Comparison of ENCODE assay signal across 9 cellular contexts in genomic region chr1:151056149-151056548, GRCh38. TPM values are rescaled to one million over a fixed set of nuclear protein-coding genes. Genes with fewer than 3 reads are reported as not detected.
DNase-seq lines count a peak whose midpoint lies in the region; ATAC-seq, FAIRE-seq and TF ChIP-seq lines count a peak whose summit lies in the region.
"Had no signal": no experiment of that assay in that cellular context is flagged by ENCODE, and none has a peak within 500 bp of the region (broad histone marks: within the 10 kb centered on the region; RNA-seq: fewer than 3 reads in every experiment).

No MANE protein-coding gene starts in this region.

- peaks cover 42% of the 10 kb centered on the region for H3K79me2 ChIP-seq in mesendoderm (ENCODE audit: control insufficient read depth, insufficient read depth, low read length)

- DNase-seq in right cardiac atrium, result no peak
- DNase-seq in left ventricle myocardium superior, result no peak
- peak; percentile 63 for DNase-seq in activated effector memory CD4-positive, alpha-beta T cell treated with anti-CD3 and anti-CD28 coated beads, Interleukin-2, amount 50 U/mL, for 16 hours
- DNase-seq in mesendoderm, result no peak
- DNase-seq in uterus, result no peak
- DNase-seq in frontal cortex (ENCODE audit: low spot score in 2 of 2), result no peak
- no peak for DNase-seq in dermis blood vessel endothelial cell
- DNase-seq in EL, result no peak

- H3K4me2 ChIP-seq in mesendoderm (ENCODE audit: low read length), result peak overlapping the region; percentile 4

- no peak overlapping the region for H2BK5ac ChIP-seq in mesendoderm (ENCODE audit: low read length)

- H3K9ac ChIP-seq in mesendoderm (ENCODE audit: low read length), result peak overlapping the region; percentile 53

- TF ChIP-seq POLR2A in uterus (IDR thresholded peaks at IDR 0.05), result no peak

- H4K8ac ChIP-seq in mesendoderm (ENCODE audit: low read depth, low read length), result no peak overlapping the region

- no peaks in the 10 kb centered on the region for H3K9me3 ChIP-seq in right cardiac atrium (ENCODE audit: control insufficient read depth, low read length)
- H3K9me3 ChIP-seq in uterus, result no peaks in the 10 kb centered on the region

- H3K4ac ChIP-seq in mesendoderm (ENCODE audit: low read depth, low read length), result no peak overlapping the region

- peaks cover 20% of the 10 kb centered on the region for H3K79me1 ChIP-seq in mesendoderm (ENCODE audit: low read length)

- no peak for TF ChIP-seq CTCF in uterus (IDR thresholded peaks at IDR 0.05)

- H3K27me3 ChIP-seq in right cardiac atrium (ENCODE audit: control insufficient read depth, insufficient read depth), result no peaks in the 10 kb centered on the region
- no peaks in the 10 kb centered on the region for H3K27me3 ChIP-seq in mesendoderm (ENCODE audit: insufficient read depth, low read length, poor library complexity)
- no peaks in the 10 kb centered on the region for H3K27me3 ChIP-seq in uterus

- H3K4me1 ChIP-seq in right cardiac atrium (ENCODE audit: control insufficient read depth, insufficient read depth, low read length), result peaks cover 12% of the 10 kb centered on the region
- H3K4me1 ChIP-seq in mesendoderm (ENCODE audit: control insufficient read depth, low read depth, low read length), result peaks cover 7% of the 10 kb centered on the region
- peaks cover 0 to 12% of the 10 kb centered on the region in 2 donors for H3K4me1 ChIP-seq in uterus

- peak overlapping the region; percentile 59 for H3K56ac ChIP-seq in mesendoderm (ENCODE audit: low read length)

- H2AK5ac ChIP-seq in mesendoderm (ENCODE audit: low read length), result no peak overlapping the region

- H3K23ac ChIP-seq in mesendoderm (ENCODE audit: low read length), result no peak overlapping the region

- FAIRE-seq in frontal cortex (lab: Jason Lieb, UNC), result no peak

- WGBS in right cardiac atrium, result 48% methylated on average over 2 of the region's 2 CpGs
- WGBS in mesendoderm (ENCODE audit: extremely low coverage, insufficient coverage, low lambda C conversion rate), result no CpG with 5 or more reads among the region's 2 CpGs

- no peak overlapping the region for H2BK120ac ChIP-seq in mesendoderm (ENCODE audit: low read depth, low read length)

- no peak overlapping the region for H2BK15ac ChIP-seq in mesendoderm (replicated peaks; ENCODE audit: low read depth)

- peaks cover 21% of the 10 kb centered on the region for H3K36me3 ChIP-seq in mesendoderm (ENCODE audit: control insufficient read depth, insufficient read depth, low read length)
- H3K36me3 ChIP-seq in uterus, result no peaks in the 10 kb centered on the region

- peak overlapping the region; percentile 16 for H3K27ac ChIP-seq in right cardiac atrium (ENCODE audit: low read length)
- H3K27ac ChIP-seq in mesendoderm (ENCODE audit: low read depth, low read length), result no peak overlapping the region
- peak overlapping the region; percentile 2 to 95 for H3K27ac ChIP-seq in uterus

- ATAC-seq in right cardiac atrium, result no peak
- ATAC-seq in left ventricle myocardium superior, result no peak
- ATAC-seq: esophagus mucosa had no signal

- H4K5ac ChIP-seq in mesendoderm (ENCODE audit: low read length), result no peak overlapping the region

- intact Hi-C loops in right cardiac atrium (cut with DNase I), result loop anchor here in 1 of 4 donors (10.0 kb wide), 1 partner anchor 51 kb away; the partner anchor contains the start of genes MINDY1 and PRUNE1
- intact Hi-C loops in left ventricle myocardium superior (cut with micrococcal nuclease), result no loop called here
- intact Hi-C loops in uterus (cut with DNase I; ENCODE audit: low total_unique reads), result no loop called here

- H3K4me3 ChIP-seq in right cardiac atrium (ENCODE audit: low read length), result no peak overlapping the region
- H3K4me3 ChIP-seq in mesendoderm (ENCODE audit: low read length), result no peak overlapping the region
- H3K4me3 ChIP-seq in uterus, result no peak overlapping the region

- no peak overlapping the region for H3K18ac ChIP-seq in mesendoderm (ENCODE audit: low read length)

RNA-seq across cellular contexts. Expression of gene CDC42SE1, which starts 3.3 kb away (rescaled TPM):
- total RNA-seq in right cardiac atrium, result 10 to 100 TPM; 34.7 to 53.6 (median 36.6) TPM
- polyA plus RNA-seq in right cardiac atrium, result 27.9 TPM
- 27.2 TPM for total RNA-seq in left ventricle myocardium superior
- 61.2 TPM for polyA plus RNA-seq in mesendoderm (2013, experiment 1 of 2)
- polyA plus RNA-seq in mesendoderm (2013, experiment 2 of 2), result 61.4 TPM
- total RNA-seq in uterus, result 10 to 100 TPM; 21.5 to 80.8 (median 39.4) TPM
- 31.0 TPM for total RNA-seq in frontal cortex
- total RNA-seq in dermis blood vessel endothelial cell, result 63.1 and 78.6 TPM in 2 replicates

RNA-seq across cellular contexts. Expression of gene MLLT11, which starts 4.0 kb away (rescaled TPM):
- 1 to 10 TPM; 1.7 to 9.7 (median 8.7) TPM for total RNA-seq in right cardiac atrium
- 10.1 TPM for polyA plus RNA-seq in right cardiac atrium
- 1.8 TPM for total RNA-seq in left ventricle myocardium superior
- 47.4 TPM for polyA plus RNA-seq in mesendoderm (2013, experiment 1 of 2)
- 49.3 TPM for polyA plus RNA-seq in mesendoderm (2013, experiment 2 of 2)
- total RNA-seq in uterus, result 10 to 100 TPM in 1 of 4 donors, 1 to 10 TPM in 3; 1.3 to 10.6 (median 5.6) TPM
- 95.8 TPM for total RNA-seq in frontal cortex
- 1.2 and 3.6 TPM in 2 replicates for total RNA-seq in dermis blood vessel endothelial cell

RNA-seq across cellular contexts. Expression of gene C1orf56, which starts 8.6 kb away (rescaled TPM):
- total RNA-seq in right cardiac atrium, result 10 to 100 TPM in 1 of 4 donors, 1 to 10 TPM in 3; 5.8 to 12.4 (median 7.4) TPM
- 9.5 TPM for polyA plus RNA-seq in right cardiac atrium
- total RNA-seq in left ventricle myocardium superior, result 7.3 TPM
- polyA plus RNA-seq in mesendoderm (2013, experiment 1 of 2), result 1.7 TPM
- polyA plus RNA-seq in mesendoderm (2013, experiment 2 of 2), result 1.7 TPM
- 1 to 10 TPM in 3 of 4 donors, under 1 TPM in 1; 0.59 to 8.5 (median 3.8) TPM for total RNA-seq in uterus
- total RNA-seq in frontal cortex, result 2.0 TPM
- 1.1 and 1.4 TPM in 2 replicates for total RNA-seq in dermis blood vessel endothelial cell

RNA-seq across cellular contexts. Expression of gene GABPB2, which starts 14.4 kb away (rescaled TPM):
- total RNA-seq in right cardiac atrium, result 10 to 100 TPM; 15.6 to 20.3 (median 18.4) TPM
- 9.8 TPM for polyA plus RNA-seq in right cardiac atrium
- 9.8 TPM for total RNA-seq in left ventricle myocardium superior
- polyA plus RNA-seq in mesendoderm (2013, experiment 1 of 2), result 2.1 TPM
- polyA plus RNA-seq in mesendoderm (2013, experiment 2 of 2), result 3.1 TPM
- total RNA-seq in uterus, result 100 to 1,000 TPM in 1 of 4 donors, 10 to 100 TPM in 2, 1 to 10 TPM in 1; 7.4 to 285 (median 21.2) TPM
- total RNA-seq in frontal cortex, result 9.4 TPM
- 6.3 and 10.7 TPM in 2 replicates for total RNA-seq in dermis blood vessel endothelial cell

RNA-seq across cellular contexts. Expression of gene BNIPL, which starts 19.8 kb away (rescaled TPM):
- total RNA-seq in right cardiac atrium, result under 1 TPM; 0.23 to 0.71 (median 0.50) TPM
- polyA plus RNA-seq in right cardiac atrium, result 0.41 TPM
- 0.32 TPM for total RNA-seq in left ventricle myocardium superior
- 2.2 TPM for polyA plus RNA-seq in mesendoderm (2013, experiment 1 of 2)
- polyA plus RNA-seq in mesendoderm (2013, experiment 2 of 2), result 2.0 TPM
- under 1 TPM in 2 of 4 donors, not detected in 2; 0.24 to 0.55 TPM for total RNA-seq in uterus
- total RNA-seq in frontal cortex, result under 0.01 TPM
- 0.17 and 0.33 TPM in 2 replicates for total RNA-seq in dermis blood vessel endothelial cell
